Comparison of ENCODE assay signal across 8 cellular contexts in the genomic region with DNA sequence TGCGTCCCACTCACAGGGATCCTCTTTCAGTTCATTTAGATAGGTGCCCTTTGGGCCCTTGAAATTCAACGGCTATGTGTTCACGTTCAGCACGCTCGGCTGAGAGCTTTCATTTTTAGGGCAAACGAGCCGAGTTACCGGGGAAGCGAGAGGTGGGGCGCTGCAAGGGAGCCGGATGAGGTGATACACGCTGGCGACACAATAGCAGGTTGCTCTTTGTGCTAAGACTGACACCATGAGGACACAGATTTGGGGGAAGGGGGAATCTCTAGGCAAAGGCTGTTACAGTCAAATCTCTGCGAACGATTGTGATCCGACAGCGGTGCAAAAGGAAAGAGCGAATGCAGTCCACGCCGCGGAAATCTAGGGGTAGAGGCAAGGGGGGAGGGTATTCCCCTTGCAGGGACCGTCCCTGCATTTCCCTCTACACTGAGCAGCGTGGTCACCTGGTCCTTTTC.
DNase-seq lines count a peak whose midpoint lies in the region; ATAC-seq lines count a peak whose summit lies in the region.

No MANE protein-coding gene starts in this region.

- ATAC-seq in GM21825 (IDR thresholded peaks at IDR 0.05; ENCODE audit: unreplicated experiment), result peak; percentile 5

- H3K9me3 ChIP-seq in iPS-15b (ENCODE audit: control insufficient read depth, insufficient read depth, low read length), result no peaks in the 10 kb centered on the region

- no peaks in the 10 kb centered on the region for H3K36me3 ChIP-seq in iPS-15b (ENCODE audit: control insufficient read depth, insufficient read depth, low read length)

- H3K36me3 Mint-ChIP-seq in activated naive CD8-positive, alpha-beta T cell, result no peaks in the 10 kb centered on the region

- peaks cover 45% of the 10 kb centered on the region for H3K4me1 Mint-ChIP-seq in activated naive CD8-positive, alpha-beta T cell (ENCODE audit: low read depth)

- H3K4me1 ChIP-seq in iPS-15b (ENCODE audit: control insufficient read depth, insufficient read depth, low read length), result peaks cover 12% of the 10 kb centered on the region

- peak overlapping the region; percentile 81 for H3K9ac ChIP-seq in iPS-15b (ENCODE audit: low read depth, low read length)

- peaks cover 6% of the 10 kb centered on the region for H3K27me3 ChIP-seq in iPS-15b (ENCODE audit: control insufficient read depth, insufficient read depth, low read length)

- no peaks in the 10 kb centered on the region for H3K9me3 Mint-ChIP-seq in activated naive CD8-positive, alpha-beta T cell (ENCODE audit: low read depth)

- H3K4me3 Mint-ChIP-seq in activated naive CD8-positive, alpha-beta T cell, result peak overlapping the region; percentile 95

- no peaks in the 10 kb centered on the region for H3K27me3 Mint-ChIP-seq in activated naive CD8-positive, alpha-beta T cell

- DNase-seq in NCI-H2227 (lab: John Stamatoyannopoulos, UW; ENCODE audit: unreplicated experiment) (peak; percentile 58), NCI-H2227 treated with DMSO at 0.1 percent for 48 hours (lab: John Stamatoyannopoulos, UW) (no peak), NCI-H146 (lab: John Stamatoyannopoulos, UW) (peak; percentile 79), ecto neural progenitor cell (ENCODE audit: low spot score) (no peak)
- DNase-seq in stimulated activated CD4-positive, alpha-beta T cell treated with anti-CD3 and anti-CD28 coated beads, TNF-alpha, amount 100 ng/mL, for 1 hour (ENCODE audit: low read depth in 3 of 3, low spot score in 1 of 3), result peak in 2 of 3 donors; percentile 7 to 28

- peak overlapping the region; percentile 98 for H3K4me3 ChIP-seq in iPS-15b (ENCODE audit: low read depth, low read length)

- H3K27ac Mint-ChIP-seq in activated naive CD8-positive, alpha-beta T cell, result peak overlapping the region; percentile 89

Comparison
In these comparisons a context has a peak if more than half of its experiments do, and no peak if none do; other contexts are left out.
1. DNase-seq: peak in NCI-H2227 (single experiment), NCI-H146 (single experiment) and stimulated activated CD4-positive, alpha-beta T cell treated with anti-CD3 and anti-CD28 coated beads, TNF-alpha, amount 100 ng/mL, for 1 hour (2 of 3); none in NCI-H2227 treated with DMSO at 0.1 percent for 48 hours (single experiment) and ecto neural progenitor cell (single experiment).